ENCODE assay signal across 8 cellular contexts in genomic region chr10:2839081-2839725, GRCh38.
A peak's percentile ranks its signal among the peaks of the same experiment; 100 is the strongest.
DNase-seq lines count a peak whose midpoint lies in the region; ATAC-seq, FAIRE-seq and TF ChIP-seq lines count a peak whose summit lies in the region.

No MANE protein-coding gene starts in this region.

- H3K36me3 ChIP-seq in HEK293 (ENCODE audit: control insufficient read depth in 2 of 2, insufficient read depth in 1 of 2, low read length in 2 of 2) (no peaks in the 10 kb centered on the region), Panc1 (ENCODE audit: control insufficient read depth, insufficient read depth, low read length) (no peaks in the 10 kb centered on the region)

- CTCF ChIA-PET in HEK293 (lab: Yijun Ruan, JAX) (interaction anchor here (0.6 to 1.5 kb wide), 12 partner anchors 9 to 236 kb away, joined by 3 to 7 read pairs (median 3); no protein-coding TSS in a partner anchor), Panc1 (lab: Charles Lee) (no interaction called here)

- no peak for FAIRE-seq in D721Med (lab: Jason Lieb, UNC)

- intact Hi-C loops in Panc1 (cut with micrococcal nuclease; ENCODE audit: unreplicated experiment): no loop called here

- POLR2A ChIA-PET in HEK293 (lab: Yijun Ruan, JAX): no interaction called here
- POLR2A ChIA-PET in Panc1 (lab: Charles Lee): no interaction called here

- H3K27ac ChIP-seq in HEK293 (ENCODE audit: extremely low read depth, low read depth, low read length): no peak overlapping the region
- no peak overlapping the region for H3K27ac ChIP-seq in Panc1 (ENCODE audit: low read length)

- H3K4me3 ChIP-seq in HEK293 (ENCODE audit: low read depth, low read length) (no peak overlapping the region), Panc1 (ENCODE audit: low read depth in 2 of 2, low read length in 2 of 2) (no peak overlapping the region), cardiac fibroblast (replicated peaks in 1 of 2; ENCODE audit: low read depth in 2 of 2, low read length in 2 of 2) (no peak overlapping the region)

- TF ChIP-seq CTCF in D721Med (IDR thresholded peaks at IDR 0.05; ENCODE audit: insufficient read depth, missing control alignments) (peak; percentile 46), HEK293 (tag by site-specific recombination; IDR thresholded peaks at IDR 0.05) (no peak), Panc1 (IDR thresholded peaks at IDR 0.05) (peak; percentile 72), cardiac fibroblast (IDR thresholded peaks at IDR 0.05; ENCODE audit: low read depth, low read length) (peak; percentile 44)

- ATAC-seq in Panc1 (0 out of 2 replicates have a peak, but pooled peaks have one; percentile 51), HG03097 (IDR thresholded peaks at IDR 0.05; ENCODE audit: low FRiP score, unreplicated experiment) (no peak), GM21447 (IDR thresholded peaks at IDR 0.05; ENCODE audit: unreplicated experiment) (no peak)

- in situ Hi-C loops in Panc1 (cut with HindIII; ENCODE audit: low pct_unique_long_range_greater_than_20kb, low sequenced_read_pairs): no loop called here

- H3K27me3 ChIP-seq in Panc1 (ENCODE audit: control insufficient read depth, insufficient read depth, low read length): no peaks in the 10 kb centered on the region

- BruUV-seq in Panc1 (replicated peaks; lab: Mats Ljungman, UMichigan): no TSS peak

- no peak for DNase-seq in D721Med (ENCODE audit: insufficient read length, low spot score)
- no peak for DNase-seq in Panc1 (ENCODE audit: low read depth, low spot score)
- DNase-seq in cardiac fibroblast (ENCODE audit: low read depth in 2 of 2): peak in 1 of 2 donors; percentile 15
- DNase-seq in mucosa of gallbladder (ENCODE audit: low spot score): peak; percentile 21
- no peak for DNase-seq in GOT3 (lab: John Stamatoyannopoulos, UW)

- H3K4me1 ChIP-seq in HEK293 (ENCODE audit: control insufficient read depth, insufficient read depth, low read length) (no peaks in the 10 kb centered on the region), Panc1 (ENCODE audit: control insufficient read depth, insufficient read depth, low read length) (no peaks in the 10 kb centered on the region)

- no peaks in the 10 kb centered on the region for H3K9me3 ChIP-seq in HEK293 (ENCODE audit: control insufficient read depth, insufficient read depth, low read depth, low read length)
- no peaks in the 10 kb centered on the region for H3K9me3 ChIP-seq in Panc1 (ENCODE audit: control insufficient read depth, insufficient read depth, low read depth, low read length)

TF ChIP-seq in HEK293, 187 proteins besides CTCF, POLR2A, EP300 and RAD21:
- TF ChIP-seq ZNF18 (tag by site-specific recombination; IDR thresholded peaks at IDR 0.05) (peak; percentile 90), GLI4 (tag by site-specific recombination; IDR thresholded peaks at IDR 0.05) (no peak), ZNF654 (tag by site-specific recombination; IDR thresholded peaks at IDR 0.05; ENCODE audit: low read depth) (peak; percentile 53)
